ENCODE assay signal across 9 cellular contexts in the genomic region with DNA sequence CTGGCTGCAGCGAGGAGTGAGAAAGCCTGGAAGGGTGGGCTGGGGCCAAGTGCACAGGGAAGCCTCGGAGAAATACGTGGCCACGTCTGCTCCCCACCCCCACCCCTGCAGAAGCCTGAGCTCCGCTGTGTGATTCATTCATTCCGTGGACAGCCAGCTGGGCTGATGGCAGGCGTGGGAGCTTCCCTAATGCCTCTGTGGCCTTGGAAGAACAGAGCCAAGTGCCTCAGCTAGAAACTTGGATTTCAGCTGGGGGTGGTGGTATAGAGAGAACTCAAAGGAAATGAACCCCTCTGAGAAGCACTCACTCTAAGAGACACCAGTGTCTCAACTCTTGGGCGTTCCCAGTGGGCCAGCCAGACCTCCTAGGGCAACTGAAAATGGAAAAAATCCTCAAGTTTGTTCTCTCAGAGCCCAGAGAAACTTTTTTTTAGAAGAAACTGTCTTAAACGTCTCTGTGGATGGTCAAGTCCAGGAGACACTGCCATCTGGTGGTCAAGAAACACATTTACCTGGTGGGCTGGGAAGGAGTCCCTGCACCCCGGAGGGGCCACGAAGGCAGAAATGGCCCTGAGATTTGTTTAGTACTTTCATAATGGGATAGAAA. TPM values are rescaled to one million over a fixed set of nuclear protein-coding genes. Genes with fewer than 3 reads are reported as not detected.
DNase-seq lines count a peak whose midpoint lies in the region; ATAC-seq and TF ChIP-seq lines count a peak whose summit lies in the region.
"Had no signal": no experiment of that assay in that cellular context is flagged by ENCODE, and none has a peak within 500 bp of the region (broad histone marks: within the 10 kb centered on the region; RNA-seq: fewer than 3 reads in every experiment).

No MANE protein-coding gene starts in this region.

- peaks cover 58% of the 10 kb centered on the region for H3K79me2 ChIP-seq in MM.1S (ENCODE audit: low read length)

- H3K4me2 ChIP-seq in MM.1S (ENCODE audit: low read depth, low read length): no peak overlapping the region

- peaks cover 4% of the 10 kb centered on the region; the same call in 1 of the 2 replicates for H3K4me1 ChIP-seq in MM.1S (ENCODE audit: low read length)

- intact Hi-C loops in left colon (cut with DNase I, micrococcal nuclease): loop anchor here in 1 of 2 donors (1.0 kb wide), 1 partner anchor 82 kb away; no protein-coding TSS in a partner anchor

- H3F3A ChIP-seq in MM.1S (ENCODE audit: insufficient read depth, low read length): peaks cover 10% of the 10 kb centered on the region

- ATAC-seq in left colon: peak; percentile 66

- no peaks in the 10 kb centered on the region for H3K9me3 ChIP-seq in MM.1S (replicated peaks; ENCODE audit: insufficient read depth, low read length)
- H3K9me3 ChIP-seq: BLaER1 treated with 17β-estradiol and CSF1 and Interleukin-3, amounts not matched to agents 10 nM and 100 nM had no signal

- TF ChIP-seq CTCF in MM.1S (IDR thresholded peaks at IDR 0.05; ENCODE audit: low read length) (peak; percentile 89), VCaP (conservative IDR thresholded peaks at IDR 0.05) (peak; percentile 93), choroid plexus epithelial cell (conservative IDR thresholded peaks at IDR 0.05; ENCODE audit: low read depth, low read length) (peak; percentile 91)

- H3K36me3 ChIP-seq in H7 (replicated peaks; ENCODE audit: control insufficient read depth, insufficient read depth, low read length) (no peaks in the 10 kb centered on the region; the same call in 1 of the 2 replicates), MM.1S (replicated peaks; ENCODE audit: insufficient read depth, low read length) (peaks cover 13% of the 10 kb centered on the region; the same call in 1 of the 2 replicates)

- H3K9ac ChIP-seq in MM.1S (ENCODE audit: low read length): no peak overlapping the region

- no peaks in the 10 kb centered on the region for H3K9me2 ChIP-seq in MM.1S (replicated peaks; ENCODE audit: insufficient read depth, low read length)

- DNase-seq in NCI-H1417 (lab: John Stamatoyannopoulos, UW) (peak in 2 of 3 experiments; percentile 24 to 43), NCI-H1417 treated with DMSO at 0.1 percent for 48 hours (lab: John Stamatoyannopoulos, UW) (no peak), H7 (peak; percentile 80), MM.1S (peak; percentile 75), choroid plexus epithelial cell (ENCODE audit: low read depth) (peak; percentile 94), left colon (peak; percentile 34 to 37)
- peak; percentile 47 for DNase-seq in stimulated activated CD4-positive, alpha-beta T cell treated with anti-CD3 and anti-CD28 coated beads, Interleukin-1b, Interleukin-23, amount 100 ng/mL, for 48 hours

- H3K27ac ChIP-seq in MM.1S (ENCODE audit: low read length) (no peak overlapping the region), VCaP (no peak overlapping the region)
- H3K27ac ChIP-seq: BLaER1 treated with 17β-estradiol and CSF1 and Interleukin-3, amounts not matched to agents 10 nM and 100 nM had no signal

- H4K20me1 ChIP-seq in MM.1S (ENCODE audit: insufficient read depth, low read length): no peaks in the 10 kb centered on the region

- H3K27me3 ChIP-seq in H7 (ENCODE audit: control insufficient read depth, insufficient read depth, low read length) (no peaks in the 10 kb centered on the region), MM.1S (replicated peaks; ENCODE audit: insufficient read depth, low read length) (no peaks in the 10 kb centered on the region)
- H3K27me3 ChIP-seq: BLaER1 treated with 17β-estradiol and CSF1 and Interleukin-3, amounts not matched to agents 10 nM and 100 nM had no signal

- no peak overlapping the region for H2AFZ ChIP-seq in MM.1S (ENCODE audit: low read length)

- H3K4me3 ChIP-seq in H7 (ENCODE audit: insufficient read depth, low read depth, low read length) (no peak overlapping the region), MM.1S (ENCODE audit: low read length) (no peak overlapping the region), choroid plexus epithelial cell (ENCODE audit: low read depth, low read length) (no peak overlapping the region)
- H3K4me3 ChIP-seq: BLaER1 treated with 17β-estradiol and CSF1 and Interleukin-3, amounts not matched to agents 10 nM and 100 nM had no signal

RNA-seq across cellular contexts. Expression of a gene that starts 18.0 kb away (rescaled TPM):
- 38.9 and 50.9 TPM in 2 replicates for total RNA-seq in H7 (2014; rRNA removed; shearing (Covaris generic))
- total RNA-seq in left colon: 10 to 100 TPM; 48.7 to 49.2 TPM

RNA-seq across cellular contexts. Expression of a gene that starts 31.3 kb away (rescaled TPM):
- total RNA-seq in H7 (2014; rRNA removed; shearing (Covaris generic)): 170 and 204 TPM in 2 replicates
- total RNA-seq in left colon: 100 to 1,000 TPM; 116 to 141 TPM

RNA-seq across cellular contexts. Expression of a gene that starts 53.7 kb away (rescaled TPM):
- 419 and 483 TPM in 2 replicates for total RNA-seq in H7 (2014; rRNA removed; shearing (Covaris generic))
- 100 to 1,000 TPM in 1 of 2 donors, 10 to 100 TPM in 1; 91.3 to 178 TPM for total RNA-seq in left colon
